In the genomic region with DNA sequence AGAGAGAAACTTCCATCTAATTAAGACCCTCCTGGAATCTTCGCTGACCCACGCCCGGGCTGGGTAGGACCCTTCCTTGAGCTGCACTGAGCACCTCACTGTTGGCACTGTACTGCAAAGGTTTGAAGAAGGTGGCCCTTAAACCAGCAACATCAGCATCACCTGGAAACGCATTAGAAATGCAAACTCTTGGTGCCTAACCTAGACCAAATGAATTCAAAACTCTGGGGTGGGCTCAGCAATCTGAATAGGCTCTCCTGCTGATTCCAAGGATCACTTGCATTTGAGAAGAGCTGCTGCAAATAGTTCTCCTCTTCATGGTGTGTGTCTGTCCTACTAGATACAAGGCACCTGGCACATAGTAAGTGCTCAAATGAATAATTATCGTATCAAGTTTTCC, we compare ENCODE assay signal across 20 cellular contexts. TPM values are rescaled to one million over a fixed set of nuclear protein-coding genes. Genes with fewer than 3 reads are reported as not detected.
DNase-seq lines count a peak whose midpoint lies in the region; ATAC-seq, FAIRE-seq and TF ChIP-seq lines count a peak whose summit lies in the region.
"Had no signal": no experiment of that assay in that cellular context is flagged by ENCODE, and none has a peak within 500 bp of the region (broad histone marks: within the 10 kb centered on the region; RNA-seq: fewer than 3 reads in every experiment).

No MANE protein-coding gene starts in this region.

- no peak overlapping the region for H3K4me3 ChIP-seq in bronchial epithelial cell (ENCODE audit: low read depth, low read length)

- no peaks in the 10 kb centered on the region for H3K27me3 ChIP-seq in bronchial epithelial cell (ENCODE audit: control insufficient read depth, insufficient read depth, low read length)

- H3K4me1 Mint-ChIP-seq in natural killer cell (peaks cover 8 to 9% of the 10 kb centered on the region in 2 donors), nephron progenitor cell (peaks cover 20% of the 10 kb centered on the region)
- peaks cover 5 to 8% of the 10 kb centered on the region in 2 donors for H3K4me1 Mint-ChIP-seq in natural killer cell treated with Interleukin-12 subunit alpha and Interleukin-12 subunit beta and Interleukin-15 and Interleukin-18, amount 100 ng/mL, for 72 hours (ENCODE audit: low read depth in 2 of 2)
- H3K4me1 Mint-ChIP-seq in T-helper 2 cell treated with Interferon-gamma antibody and Interleukin-4, amounts not matched to agents 5 μg/mL and 100 μg/mL, for 36 hours (ENCODE audit: low read depth) = peaks cover 4% of the 10 kb centered on the region

- H3K9me3 Mint-ChIP-seq in natural killer cell = no peaks in the 10 kb centered on the region
- H3K9me3 Mint-ChIP-seq in natural killer cell treated with Interleukin-12 subunit alpha and Interleukin-12 subunit beta and Interleukin-15 and Interleukin-18, amount 100 ng/mL, for 72 hours = no peaks in the 10 kb centered on the region
- no peaks in the 10 kb centered on the region for H3K9me3 Mint-ChIP-seq in nephron progenitor cell
- no peaks in the 10 kb centered on the region for H3K9me3 Mint-ChIP-seq in T-helper 2 cell treated with Interferon-gamma antibody and Interleukin-4, amounts not matched to agents 5 μg/mL and 100 μg/mL, for 36 hours
- H3K9me3 Mint-ChIP-seq: CD8-positive, alpha-beta T cell had no signal

- H3K36me3 ChIP-seq in bronchial epithelial cell (ENCODE audit: control insufficient read depth, insufficient read depth, low read length) = no peaks in the 10 kb centered on the region

- TF ChIP-seq CTCF in natural killer cell (IDR thresholded peaks at IDR 0.05) = no peak
- no peak for TF ChIP-seq CTCF in bronchial epithelial cell (IDR thresholded peaks at IDR 0.05; ENCODE audit: insufficient read depth, low read length, severe bottlenecking)
- TF ChIP-seq CTCF in nephron progenitor cell (IDR thresholded peaks at IDR 0.05) = no peak

- H3K4me3 Mint-ChIP-seq in natural killer cell = peak overlapping the region; percentile 13
- H3K4me3 Mint-ChIP-seq in natural killer cell treated with Interleukin-12 subunit alpha and Interleukin-12 subunit beta and Interleukin-15 and Interleukin-18, amount 100 ng/mL, for 72 hours = no peak overlapping the region
- H3K4me3 Mint-ChIP-seq in nephron progenitor cell = peak overlapping the region; percentile 42
- no peak overlapping the region for H3K4me3 Mint-ChIP-seq in T-helper 2 cell treated with Interferon-gamma antibody and Interleukin-4, amounts not matched to agents 5 μg/mL and 100 μg/mL, for 36 hours

- intact Hi-C loops in natural killer cell (cut with micrococcal nuclease) = no loop called here

- DNase-seq in natural killer cell (no peak), bronchial epithelial cell (ENCODE audit: low read depth) (no peak), nephron progenitor cell (no peak), NCI-H146 (lab: John Stamatoyannopoulos, UW) (no peak)
- DNase-seq in natural killer cell treated with Interleukin-12 subunit alpha and Interleukin-12 subunit beta and Interleukin-15 and Interleukin-18, amount 100 ng/mL, for 72 hours (ENCODE audit: low spot score) = no peak
- no peak for DNase-seq in stimulated activated CD4-positive, alpha-beta T cell treated with anti-CD3 and anti-CD28 coated beads, Interleukin-4, amount 100 ng/mL, for 24 hours
- DNase-seq in T-helper 2 cell treated with Interferon-gamma antibody and Interleukin-4, amounts not matched to agents 5 μg/mL and 100 μg/mL, for 36 hours (ENCODE audit: low spot score) = no peak
- no peak for DNase-seq in activated CD4-positive, alpha-beta T cell treated with anti-CD3 and anti-CD28 coated beads for 4 hours
- DNase-seq: AML-193; CD8-positive, alpha-beta T cell; COR-L47; DMS153; DMS79 treated with DMSO at 0.1 percent for 48 hours; EL; H9; IMR-90 had no signal

- H3K27me3 Mint-ChIP-seq in natural killer cell (ENCODE audit: low read depth in 2 of 2) = peaks cover 0 to 6% of the 10 kb centered on the region in 2 donors
- H3K27me3 Mint-ChIP-seq in natural killer cell treated with Interleukin-12 subunit alpha and Interleukin-12 subunit beta and Interleukin-15 and Interleukin-18, amount 100 ng/mL, for 72 hours = peaks cover 0 to 5% of the 10 kb centered on the region in 2 donors
- peaks cover 21% of the 10 kb centered on the region for H3K27me3 Mint-ChIP-seq in nephron progenitor cell (ENCODE audit: low read depth, poor library complexity)
- H3K27me3 Mint-ChIP-seq in T-helper 2 cell treated with Interferon-gamma antibody and Interleukin-4, amounts not matched to agents 5 μg/mL and 100 μg/mL, for 36 hours (ENCODE audit: low read depth) = peaks cover 38% of the 10 kb centered on the region

- no peak for ATAC-seq in natural killer cell
- ATAC-seq in natural killer cell treated with Interleukin-12 subunit alpha and Interleukin-12 subunit beta and Interleukin-15 and Interleukin-18, amount 100 ng/mL, for 72 hours = no peak
- ATAC-seq: CD8-positive, alpha-beta T cell had no signal

- peak; percentile 28 for FAIRE-seq in bronchial epithelial cell (lab: Jason Lieb, UNC)
- FAIRE-seq: D721Med, G401.6, GM12891, GM19239 had no signal

- H3K27ac Mint-ChIP-seq in natural killer cell (no peak overlapping the region), nephron progenitor cell (no peak overlapping the region)
- H3K27ac Mint-ChIP-seq in natural killer cell treated with Interleukin-12 subunit alpha and Interleukin-12 subunit beta and Interleukin-15 and Interleukin-18, amount 100 ng/mL, for 72 hours = no peak overlapping the region
- no peak overlapping the region for H3K27ac Mint-ChIP-seq in T-helper 2 cell treated with Interferon-gamma antibody and Interleukin-4, amounts not matched to agents 5 μg/mL and 100 μg/mL, for 36 hours
- H3K27ac Mint-ChIP-seq: CD8-positive, alpha-beta T cell had no signal

- peaks cover 8% of the 10 kb centered on the region for H3K36me3 Mint-ChIP-seq in natural killer cell
- peaks cover 6% of the 10 kb centered on the region for H3K36me3 Mint-ChIP-seq in natural killer cell treated with Interleukin-12 subunit alpha and Interleukin-12 subunit beta and Interleukin-15 and Interleukin-18, amount 100 ng/mL, for 72 hours
- H3K36me3 Mint-ChIP-seq in nephron progenitor cell (ENCODE audit: low read depth) = peaks cover 4% of the 10 kb centered on the region
- no peaks in the 10 kb centered on the region for H3K36me3 Mint-ChIP-seq in T-helper 2 cell treated with Interferon-gamma antibody and Interleukin-4, amounts not matched to agents 5 μg/mL and 100 μg/mL, for 36 hours (ENCODE audit: low read depth)

RNA-seq across cellular contexts. Expression of a gene that starts 2.7 kb away (rescaled TPM):
- total RNA-seq in natural killer cell = 10 to 100 TPM in 2 of 3 donors, 1 to 10 TPM in 1; 9.2 to 10.7 (median 10.0) TPM
- total RNA-seq in natural killer cell treated with Interleukin-12 subunit alpha and Interleukin-12 subunit beta and Interleukin-15 and Interleukin-18, amount 100 ng/mL, for 72 hours = 1 to 10 TPM in 1 of 2 donors, under 1 TPM in 1; 0.33 to 1.4 TPM
- total RNA-seq in bronchial epithelial cell = 1.3 and 1.6 TPM in 2 replicates

Comparison
In these comparisons a context has a peak if more than half of its experiments do, and no peak if none do; other contexts are left out.
1. H3K4me3 Mint-ChIP-seq: peak in natural killer cell (single experiment) and nephron progenitor cell (single experiment); none in natural killer cell treated with Interleukin-12 subunit alpha and Interleukin-12 subunit beta and Interleukin-15 and Interleukin-18, amount 100 ng/mL, for 72 hours (single experiment) and T-helper 2 cell treated with Interferon-gamma antibody and Interleukin-4, amounts not matched to agents 5 μg/mL and 100 μg/mL, for 36 hours (single experiment).